1 cellular context compared by ENCODE assay signal in genomic region chr19:8610928-8611284, GRCh38.
TF ChIP-seq lines count a peak whose summit lies in the region.

No MANE protein-coding gene starts in this region.

TF ChIP-seq in HepG2, 621 proteins besides CTCF, POLR2A, EP300 and RAD21:
- TF ChIP-seq RARA (CRISPR knock-in tag; IDR thresholded peaks at IDR 0.05) (no peak), ATF7 (IDR thresholded peaks at IDR 0.05) (no peak), ATF7 (CRISPR knock-in tag; IDR thresholded peaks at IDR 0.05) (no peak), ZNF484 (CRISPR knock-in tag; IDR thresholded peaks at IDR 0.05; ENCODE audit: borderline replicate concordance, low read depth) (no peak), GFI1 (CRISPR knock-in tag; IDR thresholded peaks at IDR 0.05; ENCODE audit: borderline replicate concordance) (no peak), ZNF747 (CRISPR knock-in tag; IDR thresholded peaks at IDR 0.05; ENCODE audit: borderline replicate concordance) (no peak), ZNF710 (CRISPR knock-in tag; IDR thresholded peaks at IDR 0.05; ENCODE audit: borderline replicate concordance) (no peak), CC2D1A (CRISPR knock-in tag; IDR thresholded peaks at IDR 0.05) (no peak), TCF7L2 (IDR thresholded peaks at IDR 0.05; ENCODE audit: low read depth, low read length) (no peak), LCORL (IDR thresholded peaks at IDR 0.05) (no peak), LCORL (CRISPR knock-in tag; IDR thresholded peaks at IDR 0.05) (no peak), HNRNPK (IDR thresholded peaks at IDR 0.05; ENCODE audit: low read depth, low read length, poor library complexity, severe bottlenecking) (no peak), ZNF501 (CRISPR knock-in tag; IDR thresholded peaks at IDR 0.05) (no peak), PPARG (CRISPR knock-in tag; conservative IDR thresholded peaks at IDR 0.05) (no peak), IRF1 (CRISPR knock-in tag; IDR thresholded peaks at IDR 0.05; ENCODE audit: low read depth) (no peak), MTA3 (CRISPR knock-in tag; IDR thresholded peaks at IDR 0.05) (no peak), NCOA5 (CRISPR knock-in tag; IDR thresholded peaks at IDR 0.05) (no peak), MAFF (IDR thresholded peaks at IDR 0.05; ENCODE audit: low read depth, low read length) (no peak), HMGXB3 (CRISPR knock-in tag; IDR thresholded peaks at IDR 0.05; ENCODE audit: borderline replicate concordance) (no peak), KAT7 (CRISPR knock-in tag; IDR thresholded peaks at IDR 0.05; ENCODE audit: borderline replicate concordance) (no peak)
- TF ChIP-seq, protein P1, sequence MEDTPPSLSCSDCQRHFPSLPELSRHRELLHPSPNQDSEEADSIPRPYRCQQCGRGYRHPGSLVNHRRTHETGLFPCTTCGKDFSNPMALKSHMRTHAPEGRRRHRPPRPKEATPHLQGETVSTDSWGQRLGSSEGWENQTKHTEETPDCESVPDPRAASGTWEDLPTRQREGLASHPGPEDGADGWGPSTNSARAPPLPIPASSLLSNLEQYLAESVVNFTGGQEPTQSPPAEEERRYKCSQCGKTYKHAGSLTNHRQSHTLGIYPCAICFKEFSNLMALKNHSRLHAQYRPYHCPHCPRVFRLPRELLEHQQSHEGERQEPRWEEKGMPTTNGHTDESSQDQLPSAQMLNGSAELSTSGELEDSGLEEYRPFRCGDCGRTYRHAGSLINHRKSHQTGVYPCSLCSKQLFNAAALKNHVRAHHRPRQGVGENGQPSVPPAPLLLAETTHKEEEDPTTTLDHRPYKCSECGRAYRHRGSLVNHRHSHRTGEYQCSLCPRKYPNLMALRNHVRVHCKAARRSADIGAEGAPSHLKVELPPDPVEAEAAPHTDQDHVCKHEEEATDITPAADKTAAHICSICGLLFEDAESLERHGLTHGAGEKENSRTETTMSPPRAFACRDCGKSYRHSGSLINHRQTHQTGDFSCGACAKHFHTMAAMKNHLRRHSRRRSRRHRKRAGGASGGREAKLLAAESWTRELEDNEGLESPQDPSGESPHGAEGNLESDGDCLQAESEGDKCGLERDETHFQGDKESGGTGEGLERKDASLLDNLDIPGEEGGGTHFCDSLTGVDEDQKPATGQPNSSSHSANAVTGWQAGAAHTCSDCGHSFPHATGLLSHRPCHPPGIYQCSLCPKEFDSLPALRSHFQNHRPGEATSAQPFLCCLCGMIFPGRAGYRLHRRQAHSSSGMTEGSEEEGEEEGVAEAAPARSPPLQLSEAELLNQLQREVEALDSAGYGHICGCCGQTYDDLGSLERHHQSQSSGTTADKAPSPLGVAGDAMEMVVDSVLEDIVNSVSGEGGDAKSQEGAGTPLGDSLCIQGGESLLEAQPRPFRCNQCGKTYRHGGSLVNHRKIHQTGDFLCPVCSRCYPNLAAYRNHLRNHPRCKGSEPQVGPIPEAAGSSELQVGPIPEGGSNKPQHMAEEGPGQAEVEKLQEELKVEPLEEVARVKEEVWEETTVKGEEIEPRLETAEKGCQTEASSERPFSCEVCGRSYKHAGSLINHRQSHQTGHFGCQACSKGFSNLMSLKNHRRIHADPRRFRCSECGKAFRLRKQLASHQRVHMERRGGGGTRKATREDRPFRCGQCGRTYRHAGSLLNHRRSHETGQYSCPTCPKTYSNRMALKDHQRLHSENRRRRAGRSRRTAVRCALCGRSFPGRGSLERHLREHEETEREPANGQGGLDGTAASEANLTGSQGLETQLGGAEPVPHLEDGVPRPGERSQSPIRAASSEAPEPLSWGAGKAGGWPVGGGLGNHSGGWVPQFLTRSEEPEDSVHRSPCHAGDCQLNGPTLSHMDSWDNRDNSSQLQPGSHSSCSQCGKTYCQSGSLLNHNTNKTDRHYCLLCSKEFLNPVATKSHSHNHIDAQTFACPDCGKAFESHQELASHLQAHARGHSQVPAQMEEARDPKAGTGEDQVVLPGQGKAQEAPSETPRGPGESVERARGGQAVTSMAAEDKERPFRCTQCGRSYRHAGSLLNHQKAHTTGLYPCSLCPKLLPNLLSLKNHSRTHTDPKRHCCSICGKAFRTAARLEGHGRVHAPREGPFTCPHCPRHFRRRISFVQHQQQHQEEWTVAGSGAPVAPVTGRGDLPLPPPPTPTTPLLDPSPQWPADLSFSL (CRISPR knock-in tag; IDR thresholded peaks at IDR 0.05): no peak
